Comparison of ENCODE assay signal across 24 cellular contexts in genomic region chr15:60512937-60513336, GRCh38. TPM values are rescaled to one million over a fixed set of nuclear protein-coding genes. Genes with fewer than 3 reads are reported as not detected.
A peak's percentile ranks its signal among the peaks of the same experiment; 100 is the strongest.
DNase-seq lines count a peak whose midpoint lies in the region; ATAC-seq and TF ChIP-seq lines count a peak whose summit lies in the region.
"Had no signal": no experiment of that assay in that cellular context is flagged by ENCODE, and none has a peak within 500 bp of the region (broad histone marks: within the 10 kb centered on the region; RNA-seq: fewer than 3 reads in every experiment).

No MANE protein-coding gene starts in this region.

- H3K27ac ChIP-seq in colonic mucosa (no peak overlapping the region), smooth muscle cell (ENCODE audit: low read depth) (no peak overlapping the region)
- H3K27ac ChIP-seq: 22Rv1, C4-2B had no signal

- peaks cover 19% of the 10 kb centered on the region for H4K20me1 ChIP-seq in smooth muscle cell (ENCODE audit: low read depth)

- H3K9me3 ChIP-seq in T-helper 17 cell (ENCODE audit: control insufficient read depth, low read length, poor library complexity, severe bottlenecking) (no peaks in the 10 kb centered on the region), colonic mucosa (no peaks in the 10 kb centered on the region), smooth muscle cell (replicated peaks; ENCODE audit: low read depth) (no peaks in the 10 kb centered on the region)
- H3K9me3 ChIP-seq: Caco-2, MG63 had no signal

- no peaks in the 10 kb centered on the region for H3F3A ChIP-seq in smooth muscle cell (ENCODE audit: low read depth)

- no peak overlapping the region for H3K4me3 Mint-ChIP-seq in activated CD8-positive, alpha-beta T cell treated with anti-CD3 and anti-CD28 coated beads for 36 hours
- no peak overlapping the region for H3K4me3 Mint-ChIP-seq in activated CD8-positive, alpha-beta T cell treated with anti-CD3 and anti-CD28 coated beads, Interleukin-2, amount 10 ng/mL, durations not matched to agents 7 days and 5 days
- H3K4me3 Mint-ChIP-seq in T-helper 17 cell (no peak overlapping the region), CD14-positive monocyte (no peak overlapping the region)
- H3K4me3 Mint-ChIP-seq in naive thymus-derived CD8-positive, alpha-beta T cell, result peak overlapping the region in 1 of 10 donors; percentile 1
- H3K4me3 Mint-ChIP-seq: B cell had no signal

- ATAC-seq in activated CD8-positive, alpha-beta T cell treated with anti-CD3 and anti-CD28 coated beads for 36 hours, result no peak
- ATAC-seq in activated CD8-positive, alpha-beta T cell treated with anti-CD3 and anti-CD28 coated beads, Interleukin-2, amount 10 ng/mL, durations not matched to agents 7 days and 5 days, result no peak
- ATAC-seq in T-helper 17 cell, result no peak
- ATAC-seq in naive thymus-derived CD8-positive, alpha-beta T cell, result no peak
- ATAC-seq: HCT116, PC-3 had no signal

- CTCF ChIA-PET in activated CD8-positive, alpha-beta T cell treated with anti-CD3 and anti-CD28 coated beads for 36 hours (lab: Charles Lee), result interaction anchor here (1.6 to 9.4 kb wide), 4 partner anchors 8 to 154 kb away, joined by 4 to 132 read pairs (median 32); no protein-coding TSS in a partner anchor
- CTCF ChIA-PET in activated CD8-positive, alpha-beta T cell treated with anti-CD3 and anti-CD28 coated beads, Interleukin-2, amount 10 ng/mL, durations not matched to agents 7 days and 5 days (lab: Charles Lee), result interaction anchor here (1.6 to 11.6 kb wide), 4 partner anchors 8 to 73 kb away, joined by 7 to 144 read pairs (median 10); no protein-coding TSS in a partner anchor

- no peak overlapping the region for H3K4me3 ChIP-seq in colonic mucosa
- no peak overlapping the region for H3K4me3 ChIP-seq in smooth muscle cell
- H3K4me3 ChIP-seq: MG63 had no signal

- no peak for DNase-seq in activated CD8-positive, alpha-beta T cell treated with anti-CD3 and anti-CD28 coated beads for 36 hours
- no peak for DNase-seq in activated CD8-positive, alpha-beta T cell treated with anti-CD3 and anti-CD28 coated beads, Interleukin-2, amount 10 ng/mL, durations not matched to agents 7 days and 5 days
- DNase-seq in T-helper 17 cell (no peak), colonic mucosa (no peak), smooth muscle cell (lab: John Stamatoyannopoulos, UW; ENCODE audit: unreplicated experiment) (no peak), CD14-positive monocyte (ENCODE audit: low spot score) (no peak)
- DNase-seq in naive thymus-derived CD8-positive, alpha-beta T cell, result no peak
- DNase-seq: Caco-2, DMS79 treated with DMSO at 0.1 percent for 48 hours, GF-D8, IMR-90, KG1, MG63, NCI-H1105 treated with DMSO at 0.1 percent for 48 hours, NCI-H146, NCI-H1930, NCI-H2107, NCI-H524, NCI-H774, PC-3 had no signal

- no peaks in the 10 kb centered on the region for H3K27me3 Mint-ChIP-seq in activated CD8-positive, alpha-beta T cell treated with anti-CD3 and anti-CD28 coated beads for 36 hours
- no peaks in the 10 kb centered on the region for H3K27me3 Mint-ChIP-seq in activated CD8-positive, alpha-beta T cell treated with anti-CD3 and anti-CD28 coated beads, Interleukin-2, amount 10 ng/mL, durations not matched to agents 7 days and 5 days (ENCODE audit: low read depth)
- H3K27me3 Mint-ChIP-seq in T-helper 17 cell, result no peaks in the 10 kb centered on the region
- no peaks in the 10 kb centered on the region for H3K27me3 Mint-ChIP-seq in naive thymus-derived CD8-positive, alpha-beta T cell
- H3K27me3 Mint-ChIP-seq in CD14-positive monocyte (ENCODE audit: low read depth in 3 of 3), result no peaks in the 10 kb centered on the region
- H3K27me3 Mint-ChIP-seq: B cell had no signal

- POLR2A ChIA-PET in activated CD8-positive, alpha-beta T cell treated with anti-CD3 and anti-CD28 coated beads for 36 hours (lab: Charles Lee), result interaction anchor here (0.6 to 2.8 kb wide), 4 partner anchors 8 to 75 kb away, joined by 3 to 12 read pairs (median 4); no protein-coding TSS in a partner anchor
- POLR2A ChIA-PET in activated CD8-positive, alpha-beta T cell treated with anti-CD3 and anti-CD28 coated beads, Interleukin-2, amount 10 ng/mL, durations not matched to agents 7 days and 5 days (lab: Charles Lee), result interaction anchor here (0.9 kb wide), 1 partner anchor 16 kb away, joined by 4 read pairs; no protein-coding TSS in a partner anchor
- POLR2A ChIA-PET in naive thymus-derived CD8-positive, alpha-beta T cell (lab: Charles Lee), result no interaction called here

- no peaks in the 10 kb centered on the region for H3K4me1 ChIP-seq in colonic mucosa
- no peaks in the 10 kb centered on the region for H3K4me1 ChIP-seq in smooth muscle cell (ENCODE audit: low read depth)
- H3K4me1 ChIP-seq: Caco-2 had no signal

- H3K4me1 Mint-ChIP-seq in activated CD8-positive, alpha-beta T cell treated with anti-CD3 and anti-CD28 coated beads for 36 hours (ENCODE audit: low read depth), result peaks cover 56% of the 10 kb centered on the region
- peaks cover 38% of the 10 kb centered on the region for H3K4me1 Mint-ChIP-seq in activated CD8-positive, alpha-beta T cell treated with anti-CD3 and anti-CD28 coated beads, Interleukin-2, amount 10 ng/mL, durations not matched to agents 7 days and 5 days (ENCODE audit: low read depth)
- H3K4me1 Mint-ChIP-seq in T-helper 17 cell (peaks cover 53% of the 10 kb centered on the region), CD14-positive monocyte (no peaks in the 10 kb centered on the region)
- peaks cover 9 to 72% (median 52%) of the 10 kb centered on the region in 4 donors for H3K4me1 Mint-ChIP-seq in naive thymus-derived CD8-positive, alpha-beta T cell

- no peak for TF ChIP-seq CTCF in activated CD8-positive, alpha-beta T cell treated with anti-CD3 and anti-CD28 coated beads for 36 hours (IDR thresholded peaks at IDR 0.05)
- TF ChIP-seq CTCF in colonic mucosa (IDR thresholded peaks at IDR 0.05), result no peak
- TF ChIP-seq CTCF in smooth muscle cell (IDR thresholded peaks at IDR 0.05; ENCODE audit: borderline replicate concordance, insufficient read depth, poor library complexity, severe bottlenecking), result no peak
- no peak for TF ChIP-seq CTCF in CD14-positive monocyte (IDR thresholded peaks at IDR 0.05)

- H3K27me3 ChIP-seq in colonic mucosa (no peaks in the 10 kb centered on the region), smooth muscle cell (ENCODE audit: low read depth) (no peaks in the 10 kb centered on the region)
- H3K27me3 ChIP-seq: MG63 had no signal

- H3K9ac ChIP-seq in colonic mucosa (ENCODE audit: low read depth in 2 of 2, low read length in 2 of 2), result no peak overlapping the region
- no peak overlapping the region for H3K9ac ChIP-seq in smooth muscle cell (ENCODE audit: low read depth)

- peaks cover 43% of the 10 kb centered on the region for H3K36me3 Mint-ChIP-seq in activated CD8-positive, alpha-beta T cell treated with anti-CD3 and anti-CD28 coated beads for 36 hours (ENCODE audit: low read depth)
- H3K36me3 Mint-ChIP-seq in activated CD8-positive, alpha-beta T cell treated with anti-CD3 and anti-CD28 coated beads, Interleukin-2, amount 10 ng/mL, durations not matched to agents 7 days and 5 days (ENCODE audit: low read depth), result peaks cover 53% of the 10 kb centered on the region
- H3K36me3 Mint-ChIP-seq in T-helper 17 cell (ENCODE audit: low read depth) (peaks cover 18% of the 10 kb centered on the region), CD14-positive monocyte (peaks cover 0 to 3% of the 10 kb centered on the region in 2 donors)
- H3K36me3 Mint-ChIP-seq in naive thymus-derived CD8-positive, alpha-beta T cell, result peaks cover 4 to 59% (median 12%) of the 10 kb centered on the region in 3 donors

- H3K79me2 ChIP-seq in smooth muscle cell (ENCODE audit: low read depth), result no peaks in the 10 kb centered on the region

- H3K36me3 ChIP-seq in colonic mucosa (no peaks in the 10 kb centered on the region), smooth muscle cell (ENCODE audit: low read depth) (no peaks in the 10 kb centered on the region)
- H3K36me3 ChIP-seq: MG63 had no signal

- intact Hi-C loops in activated CD8-positive, alpha-beta T cell treated with anti-CD3 and anti-CD28 coated beads for 36 hours (cut with micrococcal nuclease), result no loop called here
- intact Hi-C loops in colonic mucosa (cut with DNase I) (no loop called here), CD14-positive monocyte (cut with micrococcal nuclease) (no loop called here)

- WGBS in smooth muscle cell (ENCODE audit: low lambda C conversion rate), result 97% methylated on average over 4 of the region's 4 CpGs

- H3K4me2 ChIP-seq in smooth muscle cell, result no peak overlapping the region

- H3K9me3 Mint-ChIP-seq in activated CD8-positive, alpha-beta T cell treated with anti-CD3 and anti-CD28 coated beads for 36 hours, result no peaks in the 10 kb centered on the region
- no peaks in the 10 kb centered on the region for H3K9me3 Mint-ChIP-seq in activated CD8-positive, alpha-beta T cell treated with anti-CD3 and anti-CD28 coated beads, Interleukin-2, amount 10 ng/mL, durations not matched to agents 7 days and 5 days (ENCODE audit: insufficient read depth)
- no peaks in the 10 kb centered on the region for H3K9me3 Mint-ChIP-seq in naive thymus-derived CD8-positive, alpha-beta T cell
- no peaks in the 10 kb centered on the region for H3K9me3 Mint-ChIP-seq in CD14-positive monocyte

- peak overlapping the region; percentile 30 for H3K27ac Mint-ChIP-seq in activated CD8-positive, alpha-beta T cell treated with anti-CD3 and anti-CD28 coated beads for 36 hours
- no peak overlapping the region for H3K27ac Mint-ChIP-seq in activated CD8-positive, alpha-beta T cell treated with anti-CD3 and anti-CD28 coated beads, Interleukin-2, amount 10 ng/mL, durations not matched to agents 7 days and 5 days
- peak overlapping the region; percentile 94 for H3K27ac Mint-ChIP-seq in T-helper 17 cell
- peak overlapping the region in 7 of 10 donors; percentile 49 to 93 (median 80) for H3K27ac Mint-ChIP-seq in naive thymus-derived CD8-positive, alpha-beta T cell
- H3K27ac Mint-ChIP-seq in CD14-positive monocyte, result no peak overlapping the region
- H3K27ac Mint-ChIP-seq: B cell had no signal

- H2AFZ ChIP-seq in smooth muscle cell (ENCODE audit: low read depth), result no peak overlapping the region

RNA-seq across cellular contexts. Expression of gene ICE2, which starts 34.0 kb away (rescaled TPM):
- total RNA-seq in activated CD8-positive, alpha-beta T cell treated with anti-CD3 and anti-CD28 coated beads for 36 hours, result 10 to 100 TPM; 74.1 to 74.5 TPM
- 10 to 100 TPM; 71.4 to 76.3 TPM for total RNA-seq in activated CD8-positive, alpha-beta T cell treated with anti-CD3 and anti-CD28 coated beads, Interleukin-2, amount 10 ng/mL, durations not matched to agents 7 days and 5 days
- 10 to 100 TPM; 32.9 to 39.8 TPM for total RNA-seq in T-helper 17 cell
- 10 to 100 TPM; 64.2 to 70.4 TPM for total RNA-seq in naive thymus-derived CD8-positive, alpha-beta T cell
- polyA plus RNA-seq in naive thymus-derived CD8-positive, alpha-beta T cell, result 10 to 100 TPM; 68.6 to 71.4 (median 69.2) TPM
- total RNA-seq in colonic mucosa, result 10 to 100 TPM; 37.3 to 37.7 TPM
- 17.3 and 30.7 TPM in 2 replicates for total RNA-seq in smooth muscle cell
- polyA plus RNA-seq in smooth muscle cell, result 15.2 and 19.5 TPM in 2 replicates
- polyA plus RNA-seq in CD14-positive monocyte, result 10 to 100 TPM; 24.8 to 27.0 TPM

Comparison
In these comparisons a context has a peak if more than half of its experiments do, and no peak if none do; other contexts are left out.
1. H3K27ac Mint-ChIP-seq: peak in activated CD8-positive, alpha-beta T cell treated with anti-CD3 and anti-CD28 coated beads for 36 hours (single experiment), T-helper 17 cell (single experiment) and naive thymus-derived CD8-positive, alpha-beta T cell (7 of 10); none in activated CD8-positive, alpha-beta T cell treated with anti-CD3 and anti-CD28 coated beads, Interleukin-2, amount 10 ng/mL, durations not matched to agents 7 days and 5 days (single experiment) and CD14-positive monocyte (0 of 7).